In genomic region chr22:41197046-41197807, GRCh38 we compare ENCODE assay signal across 1 cellular context.
A peak's percentile ranks its signal among the peaks of the same experiment; 100 is the strongest.
TF ChIP-seq lines count a peak whose summit lies in the region.

No MANE protein-coding gene starts in this region.

TF ChIP-seq in HepG2, 621 proteins besides CTCF, POLR2A, EP300 and RAD21 (continued from another document and continues in another):
- 0 out of 2 replicates have a peak, but pooled peaks have one; percentile 32 for TF ChIP-seq TMF1 (CRISPR knock-in tag; IDR thresholded peaks at IDR 0.05; ENCODE audit: low read depth)
- TF ChIP-seq ARNT2 (CRISPR knock-in tag; IDR thresholded peaks at IDR 0.05; ENCODE audit: low read depth) = peak; percentile 33; the same call in 1 of the 2 replicates
- TF ChIP-seq MAZ (IDR thresholded peaks at IDR 0.05; ENCODE audit: borderline replicate concordance, low read depth, low read length) = 0 out of 2 replicates have a peak, but pooled peaks have one; percentile 47
- TF ChIP-seq MAZ (CRISPR knock-in tag; IDR thresholded peaks at IDR 0.05; ENCODE audit: low read depth) = peak; percentile 71
- no peak for TF ChIP-seq MYNN (CRISPR knock-in tag; IDR thresholded peaks at IDR 0.05; ENCODE audit: low read depth)
- no peak for TF ChIP-seq FIP1L1 (IDR thresholded peaks at IDR 0.05; ENCODE audit: borderline replicate concordance, insufficient read depth, low read depth, low read length)
- no peak for TF ChIP-seq GMEB2 (CRISPR knock-in tag; IDR thresholded peaks at IDR 0.05; ENCODE audit: low read depth)
- TF ChIP-seq ZNF468 (CRISPR knock-in tag; IDR thresholded peaks at IDR 0.05) = no peak
- TF ChIP-seq ZNF660 (CRISPR knock-in tag; IDR thresholded peaks at IDR 0.05; ENCODE audit: borderline replicate concordance, low read depth) = no peak; the same call in 1 of the 2 replicates
- no peak for TF ChIP-seq ARNT (IDR thresholded peaks at IDR 0.05)
- TF ChIP-seq DRAP1 (CRISPR knock-in tag; IDR thresholded peaks at IDR 0.05) = peak; percentile 36; the same call in 1 of the 2 replicates
- TF ChIP-seq ZNF564 (CRISPR knock-in tag; IDR thresholded peaks at IDR 0.05) = no peak
- no peak for TF ChIP-seq ZNF790 (CRISPR knock-in tag; IDR thresholded peaks at IDR 0.05; ENCODE audit: borderline replicate concordance)
- TF ChIP-seq MYPOP (CRISPR knock-in tag; IDR thresholded peaks at IDR 0.05) = peak; percentile 75; the same call in 1 of the 2 replicates
- no peak for TF ChIP-seq ARHGAP35 (CRISPR knock-in tag; IDR thresholded peaks at IDR 0.05; ENCODE audit: borderline replicate concordance)
- no peak for TF ChIP-seq ZNF557 (CRISPR knock-in tag; IDR thresholded peaks at IDR 0.05)
- TF ChIP-seq ZNF431 (CRISPR knock-in tag; IDR thresholded peaks at IDR 0.05; ENCODE audit: borderline replicate concordance, low read depth) = no peak
- no peak for TF ChIP-seq ELF4 (CRISPR knock-in tag; IDR thresholded peaks at IDR 0.05; ENCODE audit: borderline replicate concordance)
- TF ChIP-seq ZNF841 (CRISPR knock-in tag; IDR thresholded peaks at IDR 0.05; ENCODE audit: borderline replicate concordance) = no peak
- no peak for TF ChIP-seq THRA (CRISPR knock-in tag; IDR thresholded peaks at IDR 0.05; ENCODE audit: borderline replicate concordance)
- TF ChIP-seq RFX1 (IDR thresholded peaks at IDR 0.05) = no peak
- TF ChIP-seq TFDP1 (CRISPR knock-in tag; IDR thresholded peaks at IDR 0.05; ENCODE audit: borderline replicate concordance) = peak; percentile 85; the same call in 1 of the 2 replicates
- 0 out of 2 replicates have a peak, but pooled peaks have one; percentile 33 for TF ChIP-seq KLF12 (CRISPR knock-in tag; IDR thresholded peaks at IDR 0.05; ENCODE audit: borderline replicate concordance)
- no peak for TF ChIP-seq PHF5A (CRISPR knock-in tag; IDR thresholded peaks at IDR 0.05; ENCODE audit: low read depth, unreplicated experiment)
- TF ChIP-seq REXO4 (CRISPR knock-in tag; IDR thresholded peaks at IDR 0.05; ENCODE audit: borderline replicate concordance) = no peak
- no peak for TF ChIP-seq ZNF766 (CRISPR knock-in tag; IDR thresholded peaks at IDR 0.05; ENCODE audit: borderline replicate concordance)
- TF ChIP-seq TRAFD1 (CRISPR knock-in tag; IDR thresholded peaks at IDR 0.05; ENCODE audit: borderline replicate concordance) = no peak
- no peak for TF ChIP-seq CREM (IDR thresholded peaks at IDR 0.05)
- no peak for TF ChIP-seq CREM (CRISPR knock-in tag; IDR thresholded peaks at IDR 0.05)
- no peak for TF ChIP-seq BRCA1 (CRISPR knock-in tag; IDR thresholded peaks at IDR 0.05)
- TF ChIP-seq CENPT (CRISPR knock-in tag; IDR thresholded peaks at IDR 0.05; ENCODE audit: low read depth) = no peak
- no peak for TF ChIP-seq RFX3 (CRISPR knock-in tag; IDR thresholded peaks at IDR 0.05)
- no peak for TF ChIP-seq PCBP1 (IDR thresholded peaks at IDR 0.05; ENCODE audit: borderline replicate concordance, low read depth, low read length)
- peak; percentile 38 for TF ChIP-seq ARID5B (CRISPR knock-in tag; IDR thresholded peaks at IDR 0.05)
- TF ChIP-seq ZBTB44 (CRISPR knock-in tag; IDR thresholded peaks at IDR 0.05) = no peak
- no peak for TF ChIP-seq ISX (CRISPR knock-in tag; conservative IDR thresholded peaks at IDR 0.05)
- TF ChIP-seq ZNF326 (CRISPR knock-in tag; IDR thresholded peaks at IDR 0.05; ENCODE audit: borderline replicate concordance) = no peak
- TF ChIP-seq PRDM10 (CRISPR knock-in tag; IDR thresholded peaks at IDR 0.05; ENCODE audit: low read depth) = no peak
- no peak for TF ChIP-seq IKZF1 (IDR thresholded peaks at IDR 0.05)
- TF ChIP-seq AKAP8 (CRISPR knock-in tag; IDR thresholded peaks at IDR 0.05) = 0 out of 2 replicates have a peak, but pooled peaks have one; percentile 7
- peak; percentile 4 for TF ChIP-seq ZNF781 (CRISPR knock-in tag; IDR thresholded peaks at IDR 0.05; ENCODE audit: borderline replicate concordance, not compliant biosample characterization)
- peak; percentile 79; the same call in 1 of the 2 replicates for TF ChIP-seq ZNF430 (CRISPR knock-in tag; IDR thresholded peaks at IDR 0.05)
